17 cellular contexts compared by ENCODE assay signal in the genomic region with DNA sequence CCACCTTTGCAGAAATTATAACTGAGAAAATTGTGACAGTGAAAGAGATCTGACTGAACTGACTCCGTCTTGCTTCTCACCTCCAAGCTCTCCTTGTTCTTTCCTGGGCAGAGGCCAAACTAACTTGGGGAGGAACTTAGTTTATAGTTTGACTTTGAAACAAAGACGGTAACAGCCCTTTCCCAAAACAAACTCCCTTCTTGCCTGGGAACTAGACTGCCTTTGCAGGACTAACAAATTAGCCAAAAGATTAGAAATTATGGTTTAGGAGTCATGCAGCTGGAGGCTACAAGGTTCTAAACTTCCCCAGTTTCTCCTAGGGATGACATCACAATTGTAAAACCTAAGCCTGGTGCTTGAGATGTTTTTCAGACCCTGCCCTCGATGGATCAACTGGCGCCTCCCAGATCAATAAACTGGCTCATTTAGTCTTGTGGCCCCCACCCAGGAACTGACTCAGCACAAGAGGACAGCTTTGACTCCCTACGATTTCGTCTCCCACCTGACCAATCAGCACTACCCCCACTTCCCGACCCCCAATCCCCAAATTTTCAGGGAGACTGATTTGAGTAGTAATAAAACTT.
DNase-seq lines count a peak whose midpoint lies in the region; ATAC-seq, FAIRE-seq and TF ChIP-seq lines count a peak whose summit lies in the region.
"Had no signal": no experiment of that assay in that cellular context is flagged by ENCODE, and none has a peak within 500 bp of the region (broad histone marks: within the 10 kb centered on the region; RNA-seq: fewer than 3 reads in every experiment).

No MANE protein-coding gene starts in this region.

- H3K27me3 ChIP-seq in colonic mucosa (no peaks in the 10 kb centered on the region), small intestine (ENCODE audit: control insufficient read depth in 2 of 2, insufficient read depth in 2 of 2, low read length in 2 of 2) (no peaks in the 10 kb centered on the region)
- H3K27me3 ChIP-seq: BLaER1 had no signal

- no peaks in the 10 kb centered on the region for H3K36me3 ChIP-seq in colonic mucosa
- no peaks in the 10 kb centered on the region for H3K36me3 ChIP-seq in mucosa of descending colon (ENCODE audit: low read depth)
- no peaks in the 10 kb centered on the region for H3K36me3 ChIP-seq in small intestine (ENCODE audit: control insufficient read depth in 2 of 2, insufficient read depth in 2 of 2, low read length in 2 of 2)
- H3K36me3 ChIP-seq: BLaER1 had no signal

- H3K4me1 ChIP-seq in colonic mucosa (no peaks in the 10 kb centered on the region), mucosa of descending colon (ENCODE audit: low read depth) (peaks cover 19% of the 10 kb centered on the region), small intestine (ENCODE audit: control insufficient read depth in 2 of 2, insufficient read depth in 1 of 2, low read depth in 1 of 2, low read length in 1 of 2) (peaks cover 0 to 2% of the 10 kb centered on the region in 2 donors)

- TF ChIP-seq CTCF in D721Med (IDR thresholded peaks at IDR 0.05; ENCODE audit: insufficient read depth, missing control alignments) (no peak), colonic mucosa (IDR thresholded peaks at IDR 0.05) (no peak), mucosa of descending colon (IDR thresholded peaks at IDR 0.05) (no peak)

- DNase-seq in D721Med (ENCODE audit: insufficient read length, low spot score) (no peak), colonic mucosa (peak; percentile 27), mucosa of descending colon (no peak), small intestine (peak; percentile 70), DMS79 treated with DMSO at 0.1 percent for 48 hours (lab: John Stamatoyannopoulos, UW) (no peak)
- DNase-seq: 8988T; AML-193; Calu3; CD4-positive, CD25-positive, alpha-beta regulatory T cell; DMS153; DND-41; GDM1; GM23248; H7 had no signal

- peak; percentile 77 for FAIRE-seq in D721Med (lab: Jason Lieb, UNC)
- FAIRE-seq in small intestine (lab: Jason Lieb, UNC) = no peak

- ATAC-seq in mucosa of descending colon (peak; percentile 12), GM21528 (IDR thresholded peaks at IDR 0.05; ENCODE audit: low FRiP score, unreplicated experiment) (no peak), GM18867 (IDR thresholded peaks at IDR 0.05; ENCODE audit: unreplicated experiment) (no peak)

- no peak overlapping the region for H3K9ac ChIP-seq in colonic mucosa (ENCODE audit: low read depth in 2 of 2, low read length in 2 of 2)
- H3K9ac ChIP-seq: BLaER1, GM23248 had no signal

- no peaks in the 10 kb centered on the region for H3K9me3 ChIP-seq in colonic mucosa
- no peaks in the 10 kb centered on the region for H3K9me3 ChIP-seq in mucosa of descending colon
- no peaks in the 10 kb centered on the region for H3K9me3 ChIP-seq in small intestine (ENCODE audit: control insufficient read depth, low read depth)
- H3K9me3 ChIP-seq: BLaER1 had no signal

- intact Hi-C loops in colonic mucosa (cut with DNase I) (loop anchor here (5.0 kb wide), 1 partner anchor 89 kb away; no protein-coding TSS in a partner anchor), mucosa of descending colon (cut with DNase I, micrococcal nuclease) (no loop called here)

- H3K4me3 ChIP-seq in colonic mucosa = no peak overlapping the region
- no peak overlapping the region for H3K4me3 ChIP-seq in mucosa of descending colon
- no peak overlapping the region for H3K4me3 ChIP-seq in small intestine (ENCODE audit: low read depth in 1 of 2, low read length in 2 of 2)
- H3K4me3 ChIP-seq: BLaER1, GM23248 had no signal

- H3K27ac ChIP-seq in colonic mucosa = no peak overlapping the region
- H3K27ac ChIP-seq in small intestine (ENCODE audit: low read depth in 1 of 2, low read length in 1 of 2) = no peak overlapping the region
- H3K27ac ChIP-seq: BLaER1, GM23248 had no signal

- 13 to 54% (median 33%) methylated on average over 7 of the region's 7 CpGs for WGBS in small intestine, 3 donors

Comparison
In these comparisons a context has a peak if more than half of its experiments do, and no peak if none do; other contexts are left out.
1. DNase-seq: peak in colonic mucosa (single experiment) and small intestine (single experiment); none in D721Med (single experiment), mucosa of descending colon (0 of 3) and DMS79 treated with DMSO at 0.1 percent for 48 hours (single experiment).